Comparison of ENCODE assay signal across 31 cellular contexts in the genomic region with DNA sequence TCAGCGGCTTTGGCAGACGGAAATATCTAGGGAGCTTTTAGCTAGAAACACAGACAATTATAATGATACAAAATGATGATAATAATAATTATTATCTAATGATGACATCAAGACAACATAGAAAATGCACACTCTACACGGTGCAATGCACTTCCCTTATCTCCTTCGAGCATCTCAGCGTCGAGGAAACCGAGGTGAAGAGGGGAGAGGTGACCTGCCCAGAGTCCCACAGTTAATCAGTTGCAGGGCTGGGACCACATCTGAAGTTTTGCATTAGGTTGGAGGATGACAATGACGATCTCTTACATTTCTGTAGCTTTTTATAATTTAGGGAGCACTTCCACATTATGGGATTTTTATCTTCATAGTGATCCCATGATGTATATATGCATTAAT.
"Had no signal": no experiment of that assay in that cellular context is flagged by ENCODE, and none has a peak within 500 bp of the region (broad histone marks: within the 10 kb centered on the region; RNA-seq: fewer than 3 reads in every experiment).

No MANE protein-coding gene starts in this region.

- H3K27ac ChIP-seq: adrenal gland, body of pancreas, colonic mucosa, epithelial cell of prostate, esophagus squamous epithelium, heart left ventricle, WERI-Rb-1 had no signal

- H3K4me1 ChIP-seq: adrenal gland, body of pancreas, colonic mucosa, esophagus squamous epithelium, heart left ventricle had no signal

- FAIRE-seq: endometrium, endothelial cell of umbilical vein had no signal

- DNase-seq: activated B cell treated with CpG ODN at 0.5 μM for 24 hours; activated CD4-positive, alpha-beta T cell treated with anti-CD3 and anti-CD28 coated beads for 48 hours; activated CD4-positive, alpha-beta T cell treated with anti-CD3 and anti-CD28 coated beads, Interleukin-2, amount 50 U/mL, for 1 hour; activated CD4-positive, alpha-beta T cell treated with anti-CD3 and anti-CD28 coated beads, Interleukin-2, amount 50 U/mL, for 48 hours; activated CD8-positive, alpha-beta memory T cell treated with anti-CD3 and anti-CD28 coated beads, Interleukin-2, amount 50 U/mL, for 4 hours; activated effector memory CD4-positive, alpha-beta T cell treated with anti-CD3 and anti-CD28 coated beads, Interleukin-2, amount 50 U/mL, for 16 hours; activated naive CD4-positive, alpha-beta T cell treated with anti-CD3 and anti-CD28 coated beads for 36 hours; activated naive CD8-positive, alpha-beta T cell treated with anti-CD3 and anti-CD28 coated beads for 36 hours; activated naive CD8-positive, alpha-beta T cell treated with anti-CD3 and anti-CD28 coated beads, Interleukin-2, amount 50 U/mL, for 24 hours; activated T-cell treated with anti-CD3 and anti-CD28 coated beads, Interleukin-2, amount 50 U/mL, for 1 hour; activated T-cell treated with anti-CD3 and anti-CD28 coated beads, Interleukin-2, amount 50 U/mL, for 48 hours; amygdala; aorta; body of pancreas; central memory CD4-positive, alpha-beta T cell; cerebellar nuclear complex; effector CD8-positive, alpha-beta T cell; esophagus squamous epithelium; foreskin melanocyte; glutamatergic neuron; heart left ventricle; T1000; WERI-Rb-1 had no signal

- H3K4me3 ChIP-seq: adrenal gland, body of pancreas, colonic mucosa, esophagus squamous epithelium, heart left ventricle had no signal

- ATAC-seq: activated CD4-positive, CD25-positive, alpha-beta regulatory T cell treated with anti-CD3 and anti-CD28 coated beads, Interleukin-2, amount 50 U/mL, for 24 hours; activated CD8-positive, alpha-beta memory T cell treated with anti-CD3 and anti-CD28 coated beads, Interleukin-2, amount 10 ng/mL, durations not matched to agents 7 days and 5 days; activated CD8-positive, alpha-beta T cell treated with anti-CD3 and anti-CD28 coated beads, Interleukin-2, amount 10 ng/mL, durations not matched to agents 7 days and 5 days; activated naive CD8-positive, alpha-beta T cell treated with anti-CD3 and anti-CD28 coated beads, Interleukin-2, amount 50 U/mL, for 24 hours; body of pancreas; heart left ventricle had no signal

- H3K36me3 ChIP-seq: adrenal gland, colonic mucosa, esophagus squamous epithelium, heart left ventricle, WERI-Rb-1 had no signal

- H3K27me3 ChIP-seq: adrenal gland, body of pancreas, colonic mucosa had no signal

- H3K9me3 ChIP-seq: adrenal gland, body of pancreas, colonic mucosa, esophagus squamous epithelium had no signal
